23 cellular contexts compared by ENCODE assay signal in the genomic region with DNA sequence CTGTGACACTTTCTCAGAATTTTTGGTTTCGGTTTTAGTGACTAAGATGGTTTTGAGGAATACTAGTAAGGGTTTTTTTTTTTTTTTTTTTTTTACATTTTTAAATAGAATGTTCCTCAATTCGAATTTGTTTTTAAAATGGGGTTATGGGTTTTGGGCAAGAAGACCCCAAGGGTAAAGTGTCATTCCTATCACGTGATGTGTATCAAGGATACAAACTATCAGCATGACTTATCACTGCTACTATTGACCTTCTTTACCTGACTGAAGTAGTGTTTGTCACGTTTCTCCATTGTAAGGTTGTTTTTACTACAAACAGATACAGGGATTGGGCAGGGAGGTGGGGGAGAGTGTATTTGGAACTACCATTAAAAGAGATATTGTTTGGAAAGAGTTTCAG.
DNase-seq lines count a peak whose midpoint lies in the region; ATAC-seq and TF ChIP-seq lines count a peak whose summit lies in the region.
"Had no signal": no experiment of that assay in that cellular context is flagged by ENCODE, and none has a peak within 500 bp of the region (broad histone marks: within the 10 kb centered on the region; RNA-seq: fewer than 3 reads in every experiment).

No MANE protein-coding gene starts in this region.

- H3K36me3 Mint-ChIP-seq in endodermal cell (ENCODE audit: low read depth): no peaks in the 10 kb centered on the region
- H3K36me3 Mint-ChIP-seq: CD14-positive monocyte; CD4-positive, alpha-beta memory T cell; CD4-positive, CD25-positive, alpha-beta regulatory T cell; CD8-positive, alpha-beta memory T cell had no signal

- no peak overlapping the region for H3K4me3 Mint-ChIP-seq in endodermal cell
- H3K4me3 Mint-ChIP-seq: CD14-positive monocyte; CD4-positive, alpha-beta memory T cell; CD4-positive, CD25-positive, alpha-beta regulatory T cell; CD8-positive, alpha-beta memory T cell had no signal

- H3K9me3 ChIP-seq in OCI-LY1 (ENCODE audit: low read length) (no peaks in the 10 kb centered on the region), endodermal cell (ENCODE audit: control insufficient read depth, low read length) (no peaks in the 10 kb centered on the region), Peyer's patch (no peaks in the 10 kb centered on the region)
- H3K9me3 ChIP-seq: BE2C, BLaER1 had no signal

- H2AFZ ChIP-seq in OCI-LY1 (ENCODE audit: low read length): no peak overlapping the region

- no peak for ATAC-seq in GM18867 (IDR thresholded peaks at IDR 0.05; ENCODE audit: unreplicated experiment)
- ATAC-seq: GM12878 had no signal

- H3K4me2 ChIP-seq in OCI-LY1 (ENCODE audit: low read length): 0 out of 2 replicates have a peak overlapping the region, but pooled peaks have one; percentile 31
- H3K4me2 ChIP-seq: BLaER1 had no signal

- no peaks in the 10 kb centered on the region for H3F3A ChIP-seq in OCI-LY1 (ENCODE audit: insufficient read depth, low read length)

- TF ChIP-seq POLR2A in Peyer's patch (IDR thresholded peaks at IDR 0.05): no peak

- no peaks in the 10 kb centered on the region for H3K27me3 ChIP-seq in OCI-LY1 (ENCODE audit: insufficient read depth, low read length)
- H3K27me3 ChIP-seq in endodermal cell (ENCODE audit: control insufficient read depth, insufficient read depth, low read length, poor library complexity, severe bottlenecking): no peaks in the 10 kb centered on the region
- no peaks in the 10 kb centered on the region for H3K27me3 ChIP-seq in Peyer's patch
- H3K27me3 ChIP-seq: BE2C, BLaER1 had no signal

- no peak overlapping the region for H3K27ac Mint-ChIP-seq in endodermal cell
- H3K27ac Mint-ChIP-seq: CD14-positive monocyte; CD4-positive, alpha-beta memory T cell; CD8-positive, alpha-beta memory T cell had no signal

- WGBS in endodermal cell (ENCODE audit: insufficient coverage in 1 of 2, insufficient read length in 1 of 2), 2 experiments: 87% methylated on average over 3 of the region's 4 CpGs; no CpG with 5 or more reads in 1 of the 2 experiments

- no peaks in the 10 kb centered on the region for H3K9me2 ChIP-seq in OCI-LY1 (ENCODE audit: low read depth, low read length)

- peaks cover 4% of the 10 kb centered on the region for H3K4me1 Mint-ChIP-seq in endodermal cell
- H3K4me1 Mint-ChIP-seq: CD14-positive monocyte; CD4-positive, alpha-beta memory T cell; CD4-positive, CD25-positive, alpha-beta regulatory T cell; CD8-positive, alpha-beta memory T cell had no signal

- H3K79me2 ChIP-seq in OCI-LY1 (ENCODE audit: insufficient read depth, low read length): no peaks in the 10 kb centered on the region

- peaks cover 27% of the 10 kb centered on the region for H3K4me1 ChIP-seq in OCI-LY1 (ENCODE audit: insufficient read depth, low read length, severe bottlenecking)
- peaks cover 4% of the 10 kb centered on the region for H3K4me1 ChIP-seq in endodermal cell (ENCODE audit: control insufficient read depth, insufficient read depth, low read length)
- no peaks in the 10 kb centered on the region for H3K4me1 ChIP-seq in Peyer's patch
- H3K4me1 ChIP-seq: BE2C, BLaER1 had no signal

- H3K27ac ChIP-seq in OCI-LY1 (ENCODE audit: low read depth, low read length, poor library complexity, severe bottlenecking) (no peak overlapping the region), endodermal cell (ENCODE audit: low read depth, low read length) (no peak overlapping the region), Peyer's patch (no peak overlapping the region)
- H3K27ac ChIP-seq: BLaER1 had no signal

- TF ChIP-seq CTCF in OCI-LY1 (IDR thresholded peaks at IDR 0.05; ENCODE audit: low read length) (no peak), endodermal cell (conservative IDR thresholded peaks at IDR 0.05) (no peak), Peyer's patch (IDR thresholded peaks at IDR 0.05) (no peak)

- H3K9ac ChIP-seq in OCI-LY1 (ENCODE audit: low read length): no peak overlapping the region
- no peak overlapping the region for H3K9ac ChIP-seq in endodermal cell (ENCODE audit: extremely low read depth, low read length, poor library complexity, severe bottlenecking)
- H3K9ac ChIP-seq: BLaER1 had no signal

- no peaks in the 10 kb centered on the region for H3K9me3 Mint-ChIP-seq in endodermal cell

- no peak overlapping the region for H3K4me3 ChIP-seq in OCI-LY1 (ENCODE audit: low read depth, low read length, poor library complexity, severe bottlenecking)
- H3K4me3 ChIP-seq in endodermal cell (ENCODE audit: low read length): peak overlapping the region; percentile 38
- no peak overlapping the region for H3K4me3 ChIP-seq in Peyer's patch
- H3K4me3 ChIP-seq: BLaER1, GM12878 had no signal

- H3K27me3 Mint-ChIP-seq in endodermal cell (ENCODE audit: insufficient read depth): no peaks in the 10 kb centered on the region
- H3K27me3 Mint-ChIP-seq: CD4-positive, alpha-beta memory T cell; CD4-positive, CD25-positive, alpha-beta regulatory T cell; CD8-positive, alpha-beta memory T cell had no signal

- no peaks in the 10 kb centered on the region for H3K36me3 ChIP-seq in OCI-LY1 (ENCODE audit: insufficient read depth, low read length)
- H3K36me3 ChIP-seq in endodermal cell (ENCODE audit: control insufficient read depth, insufficient read depth, low read length): no peaks in the 10 kb centered on the region
- H3K36me3 ChIP-seq in Peyer's patch: no peaks in the 10 kb centered on the region
- H3K36me3 ChIP-seq: BE2C, BLaER1 had no signal

- DNase-seq in OCI-M1 (lab: John Stamatoyannopoulos, UW): peak; percentile 30
- DNase-seq in endodermal cell: no peak
- no peak for DNase-seq in Peyer's patch
- DNase-seq: 8988T; ACHN; BE2C; C1 segment of cervical spinal cord; CD4-positive, alpha-beta memory T cell; CD4-positive, CD25-positive, alpha-beta regulatory T cell; CD8-positive, alpha-beta memory T cell; COR-L47; DMS 273 treated with DMSO at 0.1 percent for 48 hours; DMS153; DMS53; DMS79; DND-41; EL; GDM1 had no signal

- no peaks in the 10 kb centered on the region for H4K20me1 ChIP-seq in OCI-LY1 (ENCODE audit: insufficient read depth, low read length)
- H4K20me1 ChIP-seq: BLaER1 had no signal
